Comparison of ENCODE assay signal across 1 cellular context in the genomic region with DNA sequence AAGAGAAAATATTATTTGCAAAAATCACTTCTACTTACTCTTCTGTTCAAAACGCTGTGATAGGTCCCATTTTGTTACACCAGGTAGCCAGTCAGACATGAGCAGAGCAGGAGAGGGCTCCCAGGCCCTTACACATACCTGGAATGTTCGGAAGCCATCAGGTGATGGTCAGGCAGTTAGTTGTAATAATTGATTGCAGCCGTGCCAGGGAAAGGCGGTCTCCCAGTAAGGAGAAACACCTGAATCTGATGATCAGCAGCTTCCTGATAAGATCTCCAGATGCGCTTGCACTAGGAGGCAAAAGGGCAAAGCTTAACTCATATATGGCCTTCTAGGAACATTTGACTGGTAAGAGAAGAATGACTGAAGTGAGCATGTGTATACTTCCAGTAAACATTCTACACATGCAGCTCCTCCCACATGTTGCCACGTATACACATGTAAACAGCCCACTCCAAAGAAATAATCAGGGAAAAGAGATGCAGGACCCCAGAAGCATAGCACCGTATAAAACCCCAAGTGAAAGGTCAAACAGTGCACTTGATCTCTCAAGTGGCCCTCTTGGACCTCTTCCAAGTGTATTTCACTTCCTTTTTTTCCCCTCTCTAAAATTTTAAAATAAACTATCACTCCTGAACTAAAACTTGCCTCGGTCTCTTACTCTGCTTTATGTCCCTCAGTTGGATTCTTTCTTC.
TF ChIP-seq lines count a peak whose summit lies in the region.

No MANE protein-coding gene starts in this region.

TF ChIP-seq in WTC11, 78 proteins besides CTCF, POLR2A, EP300 and RAD21 (continued from another document):
- TF ChIP-seq, protein P1, sequence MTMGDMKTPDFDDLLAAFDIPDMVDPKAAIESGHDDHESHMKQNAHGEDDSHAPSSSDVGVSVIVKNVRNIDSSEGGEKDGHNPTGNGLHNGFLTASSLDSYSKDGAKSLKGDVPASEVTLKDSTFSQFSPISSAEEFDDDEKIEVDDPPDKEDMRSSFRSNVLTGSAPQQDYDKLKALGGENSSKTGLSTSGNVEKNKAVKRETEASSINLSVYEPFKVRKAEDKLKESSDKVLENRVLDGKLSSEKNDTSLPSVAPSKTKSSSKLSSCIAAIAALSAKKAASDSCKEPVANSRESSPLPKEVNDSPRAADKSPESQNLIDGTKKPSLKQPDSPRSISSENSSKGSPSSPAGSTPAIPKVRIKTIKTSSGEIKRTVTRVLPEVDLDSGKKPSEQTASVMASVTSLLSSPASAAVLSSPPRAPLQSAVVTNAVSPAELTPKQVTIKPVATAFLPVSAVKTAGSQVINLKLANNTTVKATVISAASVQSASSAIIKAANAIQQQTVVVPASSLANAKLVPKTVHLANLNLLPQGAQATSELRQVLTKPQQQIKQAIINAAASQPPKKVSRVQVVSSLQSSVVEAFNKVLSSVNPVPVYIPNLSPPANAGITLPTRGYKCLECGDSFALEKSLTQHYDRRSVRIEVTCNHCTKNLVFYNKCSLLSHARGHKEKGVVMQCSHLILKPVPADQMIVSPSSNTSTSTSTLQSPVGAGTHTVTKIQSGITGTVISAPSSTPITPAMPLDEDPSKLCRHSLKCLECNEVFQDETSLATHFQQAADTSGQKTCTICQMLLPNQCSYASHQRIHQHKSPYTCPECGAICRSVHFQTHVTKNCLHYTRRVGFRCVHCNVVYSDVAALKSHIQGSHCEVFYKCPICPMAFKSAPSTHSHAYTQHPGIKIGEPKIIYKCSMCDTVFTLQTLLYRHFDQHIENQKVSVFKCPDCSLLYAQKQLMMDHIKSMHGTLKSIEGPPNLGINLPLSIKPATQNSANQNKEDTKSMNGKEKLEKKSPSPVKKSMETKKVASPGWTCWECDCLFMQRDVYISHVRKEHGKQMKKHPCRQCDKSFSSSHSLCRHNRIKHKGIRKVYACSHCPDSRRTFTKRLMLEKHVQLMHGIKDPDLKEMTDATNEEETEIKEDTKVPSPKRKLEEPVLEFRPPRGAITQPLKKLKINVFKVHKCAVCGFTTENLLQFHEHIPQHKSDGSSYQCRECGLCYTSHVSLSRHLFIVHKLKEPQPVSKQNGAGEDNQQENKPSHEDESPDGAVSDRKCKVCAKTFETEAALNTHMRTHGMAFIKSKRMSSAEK (CRISPR knock-in tag; IDR thresholded peaks at IDR 0.05; ENCODE audit: borderline replicate concordance) = no peak
